Comparison of ENCODE assay signal across 20 cellular contexts in genomic region chr1:51650198-51650597, GRCh38. TPM values are rescaled to one million over a fixed set of nuclear protein-coding genes. Genes with fewer than 3 reads are reported as not detected.
DNase-seq lines count a peak whose midpoint lies in the region; ATAC-seq and TF ChIP-seq lines count a peak whose summit lies in the region.
"Had no signal": no experiment of that assay in that cellular context is flagged by ENCODE, and none has a peak within 500 bp of the region (broad histone marks: within the 10 kb centered on the region; RNA-seq: fewer than 3 reads in every experiment).

No MANE protein-coding gene starts in this region.

- TF ChIP-seq CTCF in MCF 10A (IDR thresholded peaks at IDR 0.05; ENCODE audit: unreplicated experiment) (no peak), mammary epithelial cell (conservative IDR thresholded peaks at IDR 0.05 in 1 of 2, IDR thresholded peaks at IDR 0.05 in 1 of 2; ENCODE audit: extremely low read depth in 1 of 2, insufficient read depth in 1 of 2, low read depth in 1 of 2, low read length in 2 of 2) (no peak)

- H4K12ac ChIP-seq in trophoblast cell (ENCODE audit: low read depth, low read length), result no peak overlapping the region

- no peak overlapping the region for H3K18ac ChIP-seq in trophoblast cell (ENCODE audit: low read length)

- no peaks in the 10 kb centered on the region for H4K20me1 ChIP-seq in mammary epithelial cell (ENCODE audit: insufficient read depth, low read length)

- H3K27me3 ChIP-seq in mammary epithelial cell (ENCODE audit: insufficient read depth, low read length) (no peaks in the 10 kb centered on the region), trophoblast cell (ENCODE audit: insufficient read depth, low read length) (no peaks in the 10 kb centered on the region)
- H3K27me3 ChIP-seq: BLaER1, SJCRH30 had no signal

- POLR2A ChIA-PET in MCF 10A (lab: Yijun Ruan, JAX), result no interaction called here

- H3K27ac Mint-ChIP-seq in MCF 10A (ENCODE audit: low read depth, unreplicated experiment), result peak overlapping the region; percentile 57
- H3K27ac Mint-ChIP-seq: CD8-positive, alpha-beta T cell had no signal

- H3K36me3 ChIP-seq in mammary epithelial cell (ENCODE audit: insufficient read depth, low read length), result no peaks in the 10 kb centered on the region
- peaks cover 1 to 2% of the 10 kb centered on the region in 2 experiments for H3K36me3 ChIP-seq in trophoblast cell (ENCODE audit: control insufficient read depth in 1 of 2, insufficient read depth in 2 of 2, low read length in 2 of 2)

- WGBS in mammary epithelial cell (ENCODE audit: low coverage, missing lambda C conversion rate), result 100% methylated on average over 1 of the region's 1 CpG
- no CpG with 5 or more reads among the region's 1 CpG for WGBS in trophoblast cell (ENCODE audit: extremely low coverage, insufficient coverage, insufficient read length)

- no peak overlapping the region for H3K23ac ChIP-seq in trophoblast cell (ENCODE audit: low read length)

- H3K4me2 ChIP-seq in mammary epithelial cell (ENCODE audit: insufficient read depth, low read depth, low read length), result no peak overlapping the region
- H3K4me2 ChIP-seq in trophoblast cell (ENCODE audit: low read length), result no peak overlapping the region
- H3K4me2 ChIP-seq: BLaER1 had no signal

- no peak overlapping the region for H4K8ac ChIP-seq in trophoblast cell (ENCODE audit: low read depth, low read length)

- DNase-seq in MCF 10A (ENCODE audit: unreplicated experiment) (no peak), mammary epithelial cell (no peak), amniotic epithelial cell (ENCODE audit: low read depth) (peak; percentile 27), trophoblast cell (no peak), SIG-M5 treated with dmso at 0.1 percent for 504 hours (lab: John Stamatoyannopoulos, UW; ENCODE audit: unreplicated experiment) (no peak), NCI-H69 (lab: John Stamatoyannopoulos, UW) (no peak)
- no peak for DNase-seq in activated CD4-positive, alpha-beta T cell treated with anti-CD3 and anti-CD28 coated beads for 4 hours
- DNase-seq: 8988T; CD8-positive, alpha-beta T cell; DND-41; GDM1; NCI-H187; NCI-H226; NCI-H524 treated with DMSO at 0.1 percent for 48 hours; NK-92 treated with Interleukin-12 subunit alpha and Interleukin-12 subunit beta, amount 100 ng/mL, for 24 hours; RPMI8226; SJCRH30 had no signal

- no peaks in the 10 kb centered on the region for H3K9me3 Mint-ChIP-seq in MCF 10A (ENCODE audit: unreplicated experiment)

- no peak overlapping the region for H3K4me3 Mint-ChIP-seq in MCF 10A (ENCODE audit: unreplicated experiment)
- H3K4me3 Mint-ChIP-seq: CD8-positive, alpha-beta T cell; IgD-negative memory B cell had no signal

- no peak overlapping the region for H2AK5ac ChIP-seq in trophoblast cell (ENCODE audit: low read length)

- CTCF ChIA-PET in MCF 10A (lab: Yijun Ruan, JAX) (interaction anchor here (0.6 kb wide), 1 partner anchor 13 kb away, joined by 3 read pairs; no protein-coding TSS in a partner anchor), mammary epithelial cell (lab: Charles Lee; ENCODE audit: low non-redundant PET) (no interaction called here)

- no peak overlapping the region for H4K91ac ChIP-seq in trophoblast cell (ENCODE audit: low read depth, low read length)

- H2BK12ac ChIP-seq in trophoblast cell (ENCODE audit: low read length), result peak overlapping the region; percentile 100

- H3K14ac ChIP-seq in trophoblast cell (ENCODE audit: low read length), result no peak overlapping the region

- in situ Hi-C loops in mammary epithelial cell (cut with MboI; ENCODE audit: low sequenced_read_pairs in 2 of 2), result no loop called here

- ATAC-seq in HG03432 (IDR thresholded peaks at IDR 0.05; ENCODE audit: unreplicated experiment), result no peak
- ATAC-seq: CD8-positive, alpha-beta T cell had no signal

- peaks cover 19% of the 10 kb centered on the region for H3K79me1 ChIP-seq in trophoblast cell (ENCODE audit: low read length)

- peak overlapping the region; percentile 99 for H2BK120ac ChIP-seq in trophoblast cell (ENCODE audit: insufficient read depth, low read length, poor library complexity)

- dilution Hi-C loops in mammary epithelial cell (cut with HindIII; ENCODE audit: low sequenced_read_pairs), result no loop called here

- peaks cover 4% of the 10 kb centered on the region for H3K4me1 Mint-ChIP-seq in MCF 10A (ENCODE audit: insufficient read depth, unreplicated experiment)

- H3K9me3 ChIP-seq in mammary epithelial cell (replicated peaks; ENCODE audit: insufficient read depth, low read length) (no peaks in the 10 kb centered on the region), trophoblast cell (ENCODE audit: insufficient read depth, low read depth, low read length) (no peaks in the 10 kb centered on the region)
- H3K9me3 ChIP-seq: BLaER1, SJCRH30 had no signal

- H3K27me3 Mint-ChIP-seq in MCF 10A (ENCODE audit: insufficient read depth, unreplicated experiment), result no peaks in the 10 kb centered on the region
- H3K27me3 Mint-ChIP-seq: IgD-negative memory B cell had no signal

- intact Hi-C loops in MCF 10A (cut with micrococcal nuclease), result no loop called here
- intact Hi-C loops in mammary epithelial cell (cut with micrococcal nuclease), result no loop called here

- H3K36me3 Mint-ChIP-seq in MCF 10A (ENCODE audit: insufficient read depth, unreplicated experiment), result peaks cover 8% of the 10 kb centered on the region
- H3K36me3 Mint-ChIP-seq: IgD-negative memory B cell had no signal

- no peak overlapping the region for H3K9ac ChIP-seq in mammary epithelial cell (ENCODE audit: insufficient read depth, low read length)
- no peak overlapping the region for H3K9ac ChIP-seq in trophoblast cell (ENCODE audit: low read length)
- H3K9ac ChIP-seq: BLaER1 had no signal

- BruUV-seq in MCF 10A (replicated peaks; lab: Mats Ljungman, UMichigan) (no TSS peak), mammary epithelial cell (replicated peaks; lab: Mats Ljungman, UMichigan) (no TSS peak)

- H3K79me2 ChIP-seq in mammary epithelial cell (ENCODE audit: insufficient read depth, low read length) (peaks cover 46% of the 10 kb centered on the region), trophoblast cell (ENCODE audit: control insufficient read depth, insufficient read depth, low read length, poor library complexity) (peaks cover 2% of the 10 kb centered on the region)

- no peak overlapping the region for H3K27ac ChIP-seq in mammary epithelial cell (ENCODE audit: insufficient read depth, low read depth, low read length)
- peak overlapping the region; percentile 95 for H3K27ac ChIP-seq in trophoblast cell (ENCODE audit: low read depth, low read length)
- H3K27ac ChIP-seq: BLaER1, SJCRH30 had no signal

- H3K4ac ChIP-seq in trophoblast cell (ENCODE audit: low read depth, low read length), result no peak overlapping the region

- H3K4me3 ChIP-seq in mammary epithelial cell (replicated peaks in 1 of 3; ENCODE audit: insufficient read depth in 1 of 3, low read depth in 2 of 3, low read length in 3 of 3) (no peak overlapping the region), trophoblast cell (ENCODE audit: low read depth, low read length) (no peak overlapping the region)
- H3K4me3 ChIP-seq: BLaER1, SJCRH30 had no signal

- no peaks in the 10 kb centered on the region for H3K4me1 ChIP-seq in mammary epithelial cell (ENCODE audit: insufficient read depth, low read length)
- peaks cover 13 to 18% of the 10 kb centered on the region in 2 experiments for H3K4me1 ChIP-seq in trophoblast cell (ENCODE audit: control insufficient read depth in 1 of 2, insufficient read depth in 2 of 2, low read length in 2 of 2)
- H3K4me1 ChIP-seq: BLaER1, SJCRH30 had no signal

- peak overlapping the region; percentile 99 for H2BK5ac ChIP-seq in trophoblast cell (ENCODE audit: low read depth, low read length, poor library complexity)

- H2AFZ ChIP-seq in mammary epithelial cell (ENCODE audit: low read depth, low read length), result no peak overlapping the region
- no peak overlapping the region for H2AFZ ChIP-seq in trophoblast cell (ENCODE audit: insufficient read depth, low read length, poor library complexity)

RNA-seq across cellular contexts. Expression of gene OSBPL9, which starts 33.3 kb away (rescaled TPM):
- total RNA-seq in MCF 10A (2022) (51.7 and 60.4 TPM in 2 replicates), mammary epithelial cell (10 to 100 TPM; 59.0 to 87.5 TPM)
- polyA plus RNA-seq in mammary epithelial cell, result 42.2 TPM
- polyA minus RNA-seq in mammary epithelial cell, result 129 TPM
- 187 and 189 TPM in 2 replicates for polyA plus RNA-seq in trophoblast cell (2013)
